ENCODE assay signal across 25 cellular contexts in genomic region chr1:19621274-19621950, GRCh38. TPM values are rescaled to one million over a fixed set of nuclear protein-coding genes. Genes with fewer than 3 reads are reported as not detected.
DNase-seq lines count a peak whose midpoint lies in the region; ATAC-seq lines count a peak whose summit lies in the region.
"Had no signal": no experiment of that assay in that cellular context is flagged by ENCODE, and none has a peak within 500 bp of the region (broad histone marks: within the 10 kb centered on the region; RNA-seq: fewer than 3 reads in every experiment).

No MANE protein-coding gene starts in this region.

- intact Hi-C loops in activated CD4-positive, alpha-beta T cell treated with anti-CD3 and anti-CD28 coated beads, Interleukin-2, amount 10 ng/mL, durations not matched to agents 24 days and 14 days (cut with micrococcal nuclease) = no loop called here

- H3K27me3 Mint-ChIP-seq in activated CD4-positive, alpha-beta T cell treated with anti-CD3 and anti-CD28 coated beads, Interleukin-2, amount 10 ng/mL, durations not matched to agents 24 days and 14 days = no peaks in the 10 kb centered on the region
- H3K27me3 Mint-ChIP-seq: CD8-positive, alpha-beta memory T cell; central memory CD8-positive, alpha-beta T cell; memory B cell; naive thymus-derived CD4-positive, alpha-beta T cell had no signal

- H3K27ac Mint-ChIP-seq in activated CD4-positive, alpha-beta T cell treated with anti-CD3 and anti-CD28 coated beads, Interleukin-2, amount 10 ng/mL, durations not matched to agents 24 days and 14 days = no peak overlapping the region
- H3K27ac Mint-ChIP-seq: activated CD8-positive, alpha-beta T cell treated with anti-CD3 and anti-CD28 coated beads, Interleukin-2, amount 10 ng/mL, durations not matched to agents 7 days and 5 days; activated naive CD4-positive, alpha-beta T cell treated with anti-CD3 and anti-CD28 coated beads for 36 hours; memory B cell had no signal

- no peak overlapping the region for H3K4me3 Mint-ChIP-seq in activated CD4-positive, alpha-beta T cell treated with anti-CD3 and anti-CD28 coated beads, Interleukin-2, amount 10 ng/mL, durations not matched to agents 24 days and 14 days
- H3K4me3 Mint-ChIP-seq: activated CD8-positive, alpha-beta T cell treated with anti-CD3 and anti-CD28 coated beads, Interleukin-2, amount 10 ng/mL, durations not matched to agents 7 days and 5 days; activated naive CD4-positive, alpha-beta T cell treated with anti-CD3 and anti-CD28 coated beads for 36 hours; CD8-positive, alpha-beta memory T cell; central memory CD8-positive, alpha-beta T cell; memory B cell; naive thymus-derived CD4-positive, alpha-beta T cell had no signal

- H3K36me3 Mint-ChIP-seq in activated CD4-positive, alpha-beta T cell treated with anti-CD3 and anti-CD28 coated beads, Interleukin-2, amount 10 ng/mL, durations not matched to agents 24 days and 14 days (ENCODE audit: low read depth) = peaks cover 47% of the 10 kb centered on the region

- H3K27ac ChIP-seq in esophagus (ENCODE audit: low read depth in 2 of 2, low read length in 1 of 2) (peak overlapping the region; percentile 28 to 35), muscle layer of colon (ENCODE audit: low read depth, low read length) (peak overlapping the region; percentile 14), subcutaneous abdominal adipose tissue (ENCODE audit: low read depth, low read length) (peak overlapping the region; percentile 64)
- H3K27ac ChIP-seq: KMS-11, testis had no signal

- H3K9me3 ChIP-seq in esophagus (ENCODE audit: control insufficient read depth in 2 of 2, insufficient read depth in 1 of 2, low read depth in 1 of 2, low read length in 1 of 2) (no peaks in the 10 kb centered on the region), muscle layer of colon (ENCODE audit: low read length) (no peaks in the 10 kb centered on the region), subcutaneous abdominal adipose tissue (ENCODE audit: control insufficient read depth in 5 of 5, low read length in 5 of 5) (no peaks in the 10 kb centered on the region)
- H3K9me3 ChIP-seq: pancreas, testis had no signal

- H3K36me3 ChIP-seq in esophagus (ENCODE audit: control insufficient read depth in 2 of 2, insufficient read depth in 2 of 2, low read length in 1 of 2) = peaks cover 10 to 12% of the 10 kb centered on the region in 2 donors
- peaks cover 18% of the 10 kb centered on the region for H3K36me3 ChIP-seq in muscle layer of colon (ENCODE audit: insufficient read depth, low read length)
- H3K36me3 ChIP-seq in subcutaneous abdominal adipose tissue (ENCODE audit: control insufficient read depth in 5 of 5, insufficient read depth in 5 of 5, low read length in 5 of 5) = peaks cover 20 to 34% (median 26%) of the 10 kb centered on the region in 5 donors

- DNase-seq in RPMI7951 (ENCODE audit: low read depth) (peak; percentile 17), DMS153 treated with DMSO at 0.1 percent for 48 hours (lab: John Stamatoyannopoulos, UW; ENCODE audit: unreplicated experiment) (no peak)
- no peak for DNase-seq in activated CD4-positive, alpha-beta T cell treated with anti-CD3 and anti-CD28 coated beads, Interleukin-2, amount 10 ng/mL, durations not matched to agents 24 days and 14 days
- DNase-seq: activated CD4-positive, CD25-positive, alpha-beta regulatory T cell treated with anti-CD3 and anti-CD28 coated beads, Interleukin-2, amount 50 U/mL, for 72 hours; activated CD8-positive, alpha-beta T cell treated with anti-CD3 and anti-CD28 coated beads, Interleukin-2, amount 10 ng/mL, durations not matched to agents 7 days and 5 days; activated naive CD4-positive, alpha-beta T cell treated with anti-CD3 and anti-CD28 coated beads for 36 hours; anterior cingulate cortex; CD8-positive, alpha-beta memory T cell; DMS153; GF-D8; MV-4-11; naive thymus-derived CD4-positive, alpha-beta T cell; NCI-H1694 treated with DMSO at 0.1 percent for 48 hours; NCI-H69; pancreas; SHP77; testis had no signal

- ATAC-seq in HG02884 (IDR thresholded peaks at IDR 0.05; ENCODE audit: unreplicated experiment) = no peak
- ATAC-seq: activated CD8-positive, alpha-beta T cell treated with anti-CD3 and anti-CD28 coated beads, Interleukin-2, amount 10 ng/mL, durations not matched to agents 7 days and 5 days; naive thymus-derived CD4-positive, alpha-beta T cell; pancreas had no signal

- no peak overlapping the region for H3K4me3 ChIP-seq in esophagus (ENCODE audit: low read depth in 1 of 2, low read length in 2 of 2)
- no peak overlapping the region for H3K4me3 ChIP-seq in muscle layer of colon (ENCODE audit: low read depth in 1 of 2, low read length in 2 of 2)
- no peak overlapping the region for H3K4me3 ChIP-seq in subcutaneous abdominal adipose tissue (ENCODE audit: low read depth in 1 of 5, low read length in 5 of 5)
- H3K4me3 ChIP-seq: pancreas, testis had no signal

- H3K27me3 ChIP-seq in esophagus (ENCODE audit: control insufficient read depth in 1 of 2, insufficient read depth in 2 of 2, low read length in 2 of 2) (no peaks in the 10 kb centered on the region), muscle layer of colon (ENCODE audit: control insufficient read depth in 1 of 2, insufficient read depth in 2 of 2, low read length in 2 of 2) (no peaks in the 10 kb centered on the region), subcutaneous abdominal adipose tissue (ENCODE audit: control insufficient read depth in 5 of 5, insufficient read depth in 4 of 5, low read length in 5 of 5) (no peaks in the 10 kb centered on the region)
- H3K27me3 ChIP-seq: pancreas, testis had no signal

- H3K9ac ChIP-seq in muscle layer of colon (ENCODE audit: low read length) (no peak overlapping the region), subcutaneous abdominal adipose tissue (ENCODE audit: low read length in 5 of 5) (no peak overlapping the region)
- H3K9ac ChIP-seq: KMS-11 had no signal

- no peaks in the 10 kb centered on the region for H3K9me3 Mint-ChIP-seq in activated CD4-positive, alpha-beta T cell treated with anti-CD3 and anti-CD28 coated beads, Interleukin-2, amount 10 ng/mL, durations not matched to agents 24 days and 14 days
- H3K9me3 Mint-ChIP-seq: activated naive CD4-positive, alpha-beta T cell treated with anti-CD3 and anti-CD28 coated beads for 36 hours; CD8-positive, alpha-beta memory T cell; central memory CD8-positive, alpha-beta T cell; memory B cell; naive thymus-derived CD4-positive, alpha-beta T cell had no signal

- peaks cover 7% of the 10 kb centered on the region for H3K4me1 Mint-ChIP-seq in activated CD4-positive, alpha-beta T cell treated with anti-CD3 and anti-CD28 coated beads, Interleukin-2, amount 10 ng/mL, durations not matched to agents 24 days and 14 days
- H3K4me1 Mint-ChIP-seq: central memory CD8-positive, alpha-beta T cell had no signal

- 71 to 75% methylated on average over 4 of the region's 4 CpGs for WGBS in esophagus, 2 donors

- no peaks in the 10 kb centered on the region for H3K4me1 ChIP-seq in esophagus (ENCODE audit: control insufficient read depth in 2 of 2, insufficient read depth in 2 of 2, low read length in 1 of 2)
- peaks cover 41% of the 10 kb centered on the region for H3K4me1 ChIP-seq in muscle layer of colon (ENCODE audit: insufficient read depth, low read length)
- peaks cover 0 to 34% (median 28%) of the 10 kb centered on the region in 5 donors for H3K4me1 ChIP-seq in subcutaneous abdominal adipose tissue (ENCODE audit: control insufficient read depth in 5 of 5, insufficient read depth in 5 of 5, low read length in 5 of 5)
- H3K4me1 ChIP-seq: testis had no signal

RNA-seq across cellular contexts. Expression of gene NBL1, which starts 22.7 kb away (rescaled TPM):
- total RNA-seq in RPMI7951 (2014; rRNA removed; shearing (Covaris generic)) = 221 and 222 TPM in 2 replicates
- polyA plus RNA-seq in esophagus = 100 to 1,000 TPM in 1 of 2 donors, 10 to 100 TPM in 1; 91.7 to 111 TPM
- 51.7 and 54.1 TPM in 2 replicates for total RNA-seq in activated CD4-positive, alpha-beta T cell treated with anti-CD3 and anti-CD28 coated beads, Interleukin-2, amount 10 ng/mL, durations not matched to agents 24 days and 14 days

RNA-seq across cellular contexts. Expression of gene HTR6, which starts 43.3 kb away (rescaled TPM):
- total RNA-seq in RPMI7951 (2014; rRNA removed; shearing (Covaris generic)) = 0.10 TPM in 1 of 2 replicates, not detected in the other
- polyA plus RNA-seq in esophagus = under 1 TPM in 1 of 2 donors, not detected in 1; 0.02 TPM
- total RNA-seq in activated CD4-positive, alpha-beta T cell treated with anti-CD3 and anti-CD28 coated beads, Interleukin-2, amount 10 ng/mL, durations not matched to agents 24 days and 14 days = not detected in 2 replicates
- total RNA-seq: activated CD8-positive, alpha-beta T cell treated with anti-CD3 and anti-CD28 coated beads, Interleukin-2, amount 10 ng/mL, durations not matched to agents 7 days and 5 days; CD8-positive, alpha-beta memory T cell; glomerular endothelial cell; pancreas had no signal
- polyA plus RNA-seq: CD8-positive, alpha-beta memory T cell; pancreas had no signal

Comparison
In these comparisons a context has a peak if more than half of its experiments do, and no peak if none do; other contexts are left out.
1. H3K27ac ChIP-seq: peak in every context shown above with its lines; median percentile 64 in subcutaneous abdominal adipose tissue; 32 in esophagus; 14 in muscle layer of colon.